Comparison of ENCODE assay signal across 8 cellular contexts in the genomic region with DNA sequence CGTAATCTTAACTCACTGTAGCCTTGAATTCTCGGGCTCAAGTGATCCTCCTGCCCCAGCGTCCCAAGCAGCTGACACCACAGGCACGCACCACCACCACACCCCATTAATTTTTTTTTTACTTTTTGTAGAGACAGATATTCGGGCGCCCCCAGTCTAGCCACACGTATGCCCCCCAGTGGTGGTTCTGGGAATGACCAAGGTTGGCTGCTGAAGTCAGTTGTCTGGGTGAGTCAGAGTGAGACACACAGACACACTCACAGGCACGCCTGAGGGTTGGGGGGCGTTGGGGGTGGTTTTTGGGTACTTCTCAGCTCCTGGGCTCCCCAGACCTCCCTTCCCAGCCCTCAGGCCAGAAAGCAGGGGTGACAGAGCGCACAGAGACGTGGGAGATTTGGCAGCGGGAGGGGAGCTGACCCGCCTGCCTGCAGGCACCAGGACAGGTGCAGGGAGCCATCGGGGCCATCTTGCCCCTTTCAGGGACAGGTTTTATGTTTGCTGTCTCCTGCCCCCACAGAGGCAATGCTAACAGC.
DNase-seq lines count a peak whose midpoint lies in the region; ATAC-seq and TF ChIP-seq lines count a peak whose summit lies in the region.

No MANE protein-coding gene starts in this region.

- TF ChIP-seq POLR2A in GM18505 (IDR thresholded peaks at IDR 0.05; ENCODE audit: borderline replicate concordance, extremely low read depth, insufficient read depth, insufficient read length) = no peak

- DNase-seq in NCI-H1092 treated with DMSO at 0.1 percent for 48 hours (lab: John Stamatoyannopoulos, UW) (peak; percentile 69), T1000 (lab: John Stamatoyannopoulos, UW) (peak; percentile 72), astrocyte of the cerebellum (ENCODE audit: low read depth) (peak; percentile 45), hypothalamus (lab: John Stamatoyannopoulos, UW) (peak in 39 of 51 donors; percentile 11 to 83 (median 48))
- peak; percentile 84 for DNase-seq in stimulated activated CD4-positive, alpha-beta T cell treated with anti-CD3 and anti-CD28 coated beads, Interleukin-12 subunit alpha, Interleukin-12 subunit beta, amount 100 ng/mL, for 4 hours

- no peak overlapping the region for H3K27ac ChIP-seq in BLaER1

- peaks cover 50% of the 10 kb centered on the region for H4K20me1 ChIP-seq in BLaER1

- H3K4me1 ChIP-seq in BLaER1 = peaks cover 42% of the 10 kb centered on the region

- no peaks in the 10 kb centered on the region for H3K9me3 ChIP-seq in BLaER1

- in situ Hi-C loops in astrocyte of the cerebellum (cut with HindIII; ENCODE audit: low sequenced_read_pairs) = no loop called here

- H3K9ac ChIP-seq in BLaER1 = no peak overlapping the region

- peak; percentile 89 for TF ChIP-seq CTCF in astrocyte of the cerebellum (IDR thresholded peaks at IDR 0.05; ENCODE audit: low read depth, low read length, missing control alignments)

- ATAC-seq in GM21447 (IDR thresholded peaks at IDR 0.05; ENCODE audit: unreplicated experiment) = peak; percentile 57
- ATAC-seq in GM18505 (IDR thresholded peaks at IDR 0.05; ENCODE audit: unreplicated experiment) = no peak

- peaks cover 13% of the 10 kb centered on the region; the same call in 1 of the 2 replicates for H3K36me3 ChIP-seq in BLaER1

- H3K4me3 ChIP-seq in BLaER1 = no peak overlapping the region
- no peak overlapping the region for H3K4me3 ChIP-seq in astrocyte of the cerebellum (ENCODE audit: low read depth, low read length)

- peak overlapping the region; percentile 33 for H3K4me2 ChIP-seq in BLaER1

- peaks cover 22% of the 10 kb centered on the region for H3K27me3 ChIP-seq in BLaER1
